Comparison of ENCODE assay signal across 17 cellular contexts in genomic region chrX:9707306-9708015, GRCh38. TPM values are rescaled to one million over a fixed set of nuclear protein-coding genes. Genes with fewer than 3 reads are reported as not detected.
DNase-seq lines count a peak whose midpoint lies in the region; ATAC-seq and TF ChIP-seq lines count a peak whose summit lies in the region.
"Had no signal": no experiment of that assay in that cellular context is flagged by ENCODE, and none has a peak within 500 bp of the region (broad histone marks: within the 10 kb centered on the region; RNA-seq: fewer than 3 reads in every experiment).

No MANE protein-coding gene starts in this region.

- no peak overlapping the region for H4K5ac ChIP-seq in H9 (ENCODE audit: insufficient read length, low read depth, low read length)

- H3K4me3 ChIP-seq in BLaER1 (no peak overlapping the region), sigmoid colon (no peak overlapping the region)

- TF ChIP-seq POLR2A in sigmoid colon (IDR thresholded peaks at IDR 0.05): no peak

- H3K27me3 ChIP-seq in BLaER1: no peaks in the 10 kb centered on the region
- no peaks in the 10 kb centered on the region for H3K27me3 ChIP-seq in H9 (ENCODE audit: insufficient read depth, low read length)
- no peaks in the 10 kb centered on the region for H3K27me3 ChIP-seq in sigmoid colon

- H3K4me1 ChIP-seq in BLaER1 (peaks cover 17% of the 10 kb centered on the region), H9 (ENCODE audit: insufficient read depth, low read length) (0 out of 2 replicates have a peak, but pooled peaks cover 3% of the 10 kb centered on the region), sigmoid colon (no peaks in the 10 kb centered on the region)

- WGBS in H9 (ENCODE audit: extremely low coverage, insufficient read length, low lambda C conversion rate): no CpG with 5 or more reads among the region's 13 CpGs
- WGBS in sigmoid colon, 2 donors: 83 to 88% methylated on average over 13 of the region's 13 CpGs

- peaks cover 11 to 54% of the 10 kb centered on the region in 2 experiments for H3K9me3 Mint-ChIP-seq in H9
- H3K9me3 Mint-ChIP-seq: CD4-positive, CD25-positive, alpha-beta regulatory T cell had no signal

- H3K36me3 ChIP-seq in BLaER1 (peaks cover 73% of the 10 kb centered on the region), sigmoid colon (peaks cover 0 to 29% (median 7%) of the 10 kb centered on the region in 4 donors)

- H2BK120ac ChIP-seq in H9 (ENCODE audit: low read depth, low read length, poor library complexity, severe bottlenecking): no peak overlapping the region

- H3K4me2 ChIP-seq in BLaER1 (0 out of 2 replicates have a peak overlapping the region, but pooled peaks have one; percentile 33), H9 (ENCODE audit: insufficient read depth, insufficient read length, low read length) (no peak overlapping the region)

- H3K9ac ChIP-seq in BLaER1 (no peak overlapping the region), H9 (ENCODE audit: extremely low read depth, insufficient read length, low read length) (no peak overlapping the region)

- H3K27me3 Mint-ChIP-seq in H9 (ENCODE audit: low read depth): no peaks in the 10 kb centered on the region
- H3K27me3 Mint-ChIP-seq: CD4-positive, CD25-positive, alpha-beta regulatory T cell had no signal

- H2BK20ac ChIP-seq in H9 (ENCODE audit: low read depth, low read length, poor library complexity, severe bottlenecking): no peak overlapping the region

- no peak overlapping the region for H2AFZ ChIP-seq in H9 (ENCODE audit: low read length)

- H2AK5ac ChIP-seq in H9 (ENCODE audit: insufficient read length, low read length): no peak overlapping the region

- H3T11ph ChIP-seq in H9 (ENCODE audit: low read length): no peak overlapping the region

- ATAC-seq in HG03139 (IDR thresholded peaks at IDR 0.05; ENCODE audit: unreplicated experiment): no peak

- peaks cover 5 to 7% of the 10 kb centered on the region in 2 experiments for H3K4me1 Mint-ChIP-seq in H9

- no peak overlapping the region for H2BK15ac ChIP-seq in H9 (ENCODE audit: low read depth, low read length)

- no peak overlapping the region for H4K91ac ChIP-seq in H9 (ENCODE audit: insufficient read length, low read depth, low read length)

- peaks cover 21% of the 10 kb centered on the region; the same call in 1 of the 2 replicates for H4K20me1 ChIP-seq in BLaER1
- no peaks in the 10 kb centered on the region for H4K20me1 ChIP-seq in H9 (ENCODE audit: control insufficient read depth, insufficient read depth, insufficient read length)

- H3K18ac ChIP-seq in H9 (ENCODE audit: insufficient read length, low read depth, low read length): no peak overlapping the region

- intact Hi-C loops in sigmoid colon (cut with DNase I): loop anchor here (5.0 to 10.0 kb wide), 2 partner anchors 363 to 960 kb away; no protein-coding TSS in a partner anchor

- H3K36me3 Mint-ChIP-seq in H9 (ENCODE audit: insufficient read depth in 1 of 3, low read depth in 3 of 3): peaks cover 48 to 60% (median 51%) of the 10 kb centered on the region in 3 experiments

- no peak overlapping the region for H3K56ac ChIP-seq in H9 (ENCODE audit: insufficient read length, low read depth, low read length)

- TF ChIP-seq CTCF in H9 (conservative IDR thresholded peaks at IDR 0.05) (no peak), sigmoid colon (IDR thresholded peaks at IDR 0.05) (no peak)

- no peaks in the 10 kb centered on the region for H3K79me1 ChIP-seq in H9 (ENCODE audit: insufficient read depth, low read depth, low read length, poor library complexity, severe bottlenecking)

- H3K79me2 ChIP-seq in H9 (ENCODE audit: insufficient read depth, low read length): no peaks in the 10 kb centered on the region

- no peak overlapping the region for H3K4ac ChIP-seq in H9 (ENCODE audit: low read depth, low read length)

- no peak overlapping the region for H4K8ac ChIP-seq in H9 (replicated peaks; ENCODE audit: insufficient read length, low read depth, low read length)

- H3K27ac ChIP-seq in BLaER1 (no peak overlapping the region), H9 (ENCODE audit: insufficient read length, low read depth, low read length) (no peak overlapping the region), sigmoid colon (no peak overlapping the region)

- no peak overlapping the region for H2BK12ac ChIP-seq in H9 (ENCODE audit: insufficient read length, low read depth, low read length)

- no peak overlapping the region for H3K23ac ChIP-seq in H9 (ENCODE audit: insufficient read length, low read depth, low read length)

- DNase-seq in H9 (no peak), kidney tubule cell (ENCODE audit: low spot score) (peak; percentile 21), sigmoid colon (peak; percentile 47), NOMO-1 treated with DMSO at 0.1 percent for 48 hours (lab: John Stamatoyannopoulos, UW; ENCODE audit: unreplicated experiment) (no peak), NCI-H2227 treated with DMSO at 0.1 percent for 48 hours (lab: John Stamatoyannopoulos, UW) (no peak)
- DNase-seq: Calu3; CD4-positive, CD25-positive, alpha-beta regulatory T cell; DMS79 treated with DMSO at 0.1 percent for 48 hours; GF-D8; Karpas-422; NCI-H1417; NCI-H1930; NCI-H2171; NCI-H510A treated with DMSO at 0.1 percent for 48 hours; RPMI8226 had no signal

- TF ChIP-seq EP300 in sigmoid colon (IDR thresholded peaks at IDR 0.05): no peak

- no peaks in the 10 kb centered on the region for H3K23me2 ChIP-seq in H9 (ENCODE audit: insufficient read length, low read depth, low read length, poor library complexity, severe bottlenecking)

- peaks cover 14% of the 10 kb centered on the region; the same call in 1 of the 2 replicates for H3K9me3 ChIP-seq in BLaER1
- H3K9me3 ChIP-seq in H9 (ENCODE audit: control insufficient read depth, low read depth, low read length): no peaks in the 10 kb centered on the region
- H3K9me3 ChIP-seq in sigmoid colon: no peaks in the 10 kb centered on the region

- H2BK5ac ChIP-seq in H9 (ENCODE audit: insufficient read length, low read length): no peak overlapping the region

- no peak overlapping the region; a peak in 1 of 5 replicates for H3K4me3 Mint-ChIP-seq in H9
- H3K4me3 Mint-ChIP-seq: CD4-positive, CD25-positive, alpha-beta regulatory T cell had no signal

- no peak overlapping the region for H3K14ac ChIP-seq in H9 (ENCODE audit: insufficient read depth, low read length)

- peak overlapping the region in 2 of 3 experiments; percentile 7 to 79; a peak in 2 of 7 replicates for H3K27ac Mint-ChIP-seq in H9

RNA-seq across cellular contexts. Expression of gene GPR143, which starts 58.2 kb away (rescaled TPM):
- total RNA-seq in H9 (2021) (7.1 and 7.9 TPM in 2 replicates), sigmoid colon (not detected)
- under 1 TPM in 1 of 3 donors, not detected in 2; 0.70 TPM for polyA plus RNA-seq in sigmoid colon
- total RNA-seq: CD4-positive, CD25-positive, alpha-beta regulatory T cell had no signal

Comparison
In these comparisons a context has a peak if more than half of its experiments do, and no peak if none do; other contexts are left out.
1. DNase-seq: peak in kidney tubule cell (single experiment) and sigmoid colon (single experiment); none in H9 (single experiment), NOMO-1 treated with DMSO at 0.1 percent for 48 hours (single experiment) and NCI-H2227 treated with DMSO at 0.1 percent for 48 hours (single experiment).